11 cellular contexts compared by ENCODE assay signal in genomic region chr14:64191756-64192155, GRCh38.
DNase-seq lines count a peak whose midpoint lies in the region; ATAC-seq and TF ChIP-seq lines count a peak whose summit lies in the region.
"Had no signal": no experiment of that assay in that cellular context is flagged by ENCODE, and none has a peak within 500 bp of the region (broad histone marks: within the 10 kb centered on the region; RNA-seq: fewer than 3 reads in every experiment).

No MANE protein-coding gene starts in this region.

- no peaks in the 10 kb centered on the region for H3K27me3 ChIP-seq in fibroblast of lung (ENCODE audit: control insufficient read depth, insufficient read depth, low read length)
- H3K27me3 ChIP-seq: ascending aorta had no signal

- H3K4me2 ChIP-seq in fibroblast of lung (ENCODE audit: extremely low read depth, insufficient read depth, low read length), result no peak overlapping the region

- no peak for DNase-seq in activated naive CD4-positive, alpha-beta T cell treated with anti-CD3 and anti-CD28 coated beads for 36 hours
- no peak for DNase-seq in T-helper 17 cell
- peak; percentile 81 to 85 for DNase-seq in fibroblast of lung (ENCODE audit: low read depth in 2 of 2)
- DNase-seq in midbrain (lab: John Stamatoyannopoulos, UW), result no peak
- DNase-seq in activated naive CD4-positive, alpha-beta T cell treated with Interleukin-2 at 50 U/mL for 16 hours, result no peak
- no peak for DNase-seq in DMS53 treated with DMSO at 0.1 percent for 48 hours (lab: John Stamatoyannopoulos, UW; ENCODE audit: unreplicated experiment)
- DNase-seq: lower lobe of right lung, T-cell had no signal

- TF ChIP-seq CTCF in fibroblast of lung (conservative IDR thresholded peaks at IDR 0.05 in 1 of 2, IDR thresholded peaks at IDR 0.05 in 1 of 2; ENCODE audit: low read depth in 1 of 2, low read length in 2 of 2), result no peak

- intact Hi-C loops in activated naive CD4-positive, alpha-beta T cell treated with anti-CD3 and anti-CD28 coated beads for 36 hours (cut with micrococcal nuclease), result no loop called here

- no peak overlapping the region for H3K4me3 Mint-ChIP-seq in activated naive CD4-positive, alpha-beta T cell treated with anti-CD3 and anti-CD28 coated beads, Interleukin-2, amount 50 U/mL, for 24 hours
- H3K4me3 Mint-ChIP-seq in activated naive CD4-positive, alpha-beta T cell treated with anti-CD3 and anti-CD28 coated beads for 36 hours, result no peak overlapping the region
- no peak overlapping the region for H3K4me3 Mint-ChIP-seq in T-helper 17 cell
- H3K4me3 Mint-ChIP-seq in stimulated activated memory B cell treated with anti-CD40 and anti-IgM and Interleukin-4, amounts not matched to agents 10 μg/mL and 1 μg/mL and 100 μg/mL, for 72 hours, result no peak overlapping the region
- H3K4me3 Mint-ChIP-seq: T-cell had no signal

- no peak overlapping the region for H3K4me3 ChIP-seq in fibroblast of lung (replicated peaks in 1 of 4; ENCODE audit: control extremely low read depth in 1 of 4, insufficient read depth in 1 of 4, low read depth in 3 of 4, low read length in 4 of 4)
- H3K4me3 ChIP-seq: ascending aorta, lower lobe of right lung had no signal

- CTCF ChIA-PET in activated naive CD4-positive, alpha-beta T cell treated with anti-CD3 and anti-CD28 coated beads for 36 hours (lab: Charles Lee), result no interaction called here

- no peak overlapping the region for H3K9ac ChIP-seq in fibroblast of lung (ENCODE audit: insufficient read depth, low read length)

- H3K9me3 ChIP-seq in T-helper 17 cell (ENCODE audit: control insufficient read depth, low read length, poor library complexity, severe bottlenecking), result no peaks in the 10 kb centered on the region
- no peaks in the 10 kb centered on the region for H3K9me3 ChIP-seq in fibroblast of lung (ENCODE audit: control insufficient read depth, insufficient read depth, low read depth, low read length)
- H3K9me3 ChIP-seq: ascending aorta, lower lobe of right lung had no signal

- H3K27me3 Mint-ChIP-seq in activated naive CD4-positive, alpha-beta T cell treated with anti-CD3 and anti-CD28 coated beads, Interleukin-2, amount 50 U/mL, for 24 hours, result no peaks in the 10 kb centered on the region
- no peaks in the 10 kb centered on the region for H3K27me3 Mint-ChIP-seq in activated naive CD4-positive, alpha-beta T cell treated with anti-CD3 and anti-CD28 coated beads for 36 hours (ENCODE audit: low read depth)
- H3K27me3 Mint-ChIP-seq in T-helper 17 cell, result no peaks in the 10 kb centered on the region
- H3K27me3 Mint-ChIP-seq in stimulated activated memory B cell treated with anti-CD40 and anti-IgM and Interleukin-4, amounts not matched to agents 10 μg/mL and 1 μg/mL and 100 μg/mL, for 72 hours, result no peaks in the 10 kb centered on the region
- H3K27me3 Mint-ChIP-seq: T-cell had no signal

- peaks cover 36% of the 10 kb centered on the region for H3K4me1 Mint-ChIP-seq in activated naive CD4-positive, alpha-beta T cell treated with anti-CD3 and anti-CD28 coated beads, Interleukin-2, amount 50 U/mL, for 24 hours
- H3K4me1 Mint-ChIP-seq in activated naive CD4-positive, alpha-beta T cell treated with anti-CD3 and anti-CD28 coated beads for 36 hours (ENCODE audit: low read depth), result peaks cover 25% of the 10 kb centered on the region
- peaks cover 34% of the 10 kb centered on the region for H3K4me1 Mint-ChIP-seq in T-helper 17 cell
- peaks cover 29% of the 10 kb centered on the region for H3K4me1 Mint-ChIP-seq in stimulated activated memory B cell treated with anti-CD40 and anti-IgM and Interleukin-4, amounts not matched to agents 10 μg/mL and 1 μg/mL and 100 μg/mL, for 72 hours

- ATAC-seq in T-helper 17 cell, result no peak
- no peak for ATAC-seq in stimulated activated memory B cell treated with anti-CD40 and anti-IgM and Interleukin-4, amounts not matched to agents 10 μg/mL and 1 μg/mL and 100 μg/mL, for 72 hours
- ATAC-seq: lower lobe of right lung, T-cell had no signal

- H3K27ac Mint-ChIP-seq in activated naive CD4-positive, alpha-beta T cell treated with anti-CD3 and anti-CD28 coated beads, Interleukin-2, amount 50 U/mL, for 24 hours, result peak overlapping the region; percentile 69
- no peak overlapping the region for H3K27ac Mint-ChIP-seq in activated naive CD4-positive, alpha-beta T cell treated with anti-CD3 and anti-CD28 coated beads for 36 hours
- peak overlapping the region; percentile 98 for H3K27ac Mint-ChIP-seq in T-helper 17 cell
- peak overlapping the region; percentile 57 for H3K27ac Mint-ChIP-seq in stimulated activated memory B cell treated with anti-CD40 and anti-IgM and Interleukin-4, amounts not matched to agents 10 μg/mL and 1 μg/mL and 100 μg/mL, for 72 hours

- H2AFZ ChIP-seq in fibroblast of lung (ENCODE audit: low read length), result no peak overlapping the region

- no peaks in the 10 kb centered on the region for H3K9me3 Mint-ChIP-seq in activated naive CD4-positive, alpha-beta T cell treated with anti-CD3 and anti-CD28 coated beads, Interleukin-2, amount 50 U/mL, for 24 hours
- H3K9me3 Mint-ChIP-seq in activated naive CD4-positive, alpha-beta T cell treated with anti-CD3 and anti-CD28 coated beads for 36 hours, result no peaks in the 10 kb centered on the region
- no peaks in the 10 kb centered on the region for H3K9me3 Mint-ChIP-seq in stimulated activated memory B cell treated with anti-CD40 and anti-IgM and Interleukin-4, amounts not matched to agents 10 μg/mL and 1 μg/mL and 100 μg/mL, for 72 hours
- H3K9me3 Mint-ChIP-seq: T-cell had no signal

- peak overlapping the region; percentile 20 for H3K27ac ChIP-seq in fibroblast of lung (ENCODE audit: insufficient read depth, low read length)
- H3K27ac ChIP-seq: ascending aorta, lower lobe of right lung had no signal

- no peaks in the 10 kb centered on the region for H3K36me3 ChIP-seq in fibroblast of lung (ENCODE audit: control insufficient read depth, insufficient read depth, low read length)

- H3K79me2 ChIP-seq in fibroblast of lung (ENCODE audit: control insufficient read depth, insufficient read depth, low read length), result no peaks in the 10 kb centered on the region

- no peaks in the 10 kb centered on the region for H4K20me1 ChIP-seq in fibroblast of lung (ENCODE audit: control insufficient read depth, extremely low read depth, insufficient read depth, low read length)

- H3K4me1 ChIP-seq in fibroblast of lung (ENCODE audit: control insufficient read depth, extremely low read depth, insufficient read depth, low read length), result no peaks in the 10 kb centered on the region
- H3K4me1 ChIP-seq: ascending aorta had no signal

- peaks cover 24% of the 10 kb centered on the region for H3K36me3 Mint-ChIP-seq in activated naive CD4-positive, alpha-beta T cell treated with anti-CD3 and anti-CD28 coated beads, Interleukin-2, amount 50 U/mL, for 24 hours
- peaks cover 29% of the 10 kb centered on the region for H3K36me3 Mint-ChIP-seq in activated naive CD4-positive, alpha-beta T cell treated with anti-CD3 and anti-CD28 coated beads for 36 hours (ENCODE audit: low read depth)
- H3K36me3 Mint-ChIP-seq in T-helper 17 cell (ENCODE audit: low read depth), result peaks cover 7% of the 10 kb centered on the region
- H3K36me3 Mint-ChIP-seq in stimulated activated memory B cell treated with anti-CD40 and anti-IgM and Interleukin-4, amounts not matched to agents 10 μg/mL and 1 μg/mL and 100 μg/mL, for 72 hours, result peaks cover 29% of the 10 kb centered on the region

Comparison
In these comparisons a context has a peak if more than half of its experiments do, and no peak if none do; other contexts are left out.
1. DNase-seq: peak in fibroblast of lung (2 of 2); none in activated naive CD4-positive, alpha-beta T cell treated with anti-CD3 and anti-CD28 coated beads for 36 hours (single experiment), T-helper 17 cell (0 of 3), midbrain (single experiment), activated naive CD4-positive, alpha-beta T cell treated with Interleukin-2 at 50 U/mL for 16 hours (single experiment) and DMS53 treated with DMSO at 0.1 percent for 48 hours (single experiment).